In the genomic region with DNA sequence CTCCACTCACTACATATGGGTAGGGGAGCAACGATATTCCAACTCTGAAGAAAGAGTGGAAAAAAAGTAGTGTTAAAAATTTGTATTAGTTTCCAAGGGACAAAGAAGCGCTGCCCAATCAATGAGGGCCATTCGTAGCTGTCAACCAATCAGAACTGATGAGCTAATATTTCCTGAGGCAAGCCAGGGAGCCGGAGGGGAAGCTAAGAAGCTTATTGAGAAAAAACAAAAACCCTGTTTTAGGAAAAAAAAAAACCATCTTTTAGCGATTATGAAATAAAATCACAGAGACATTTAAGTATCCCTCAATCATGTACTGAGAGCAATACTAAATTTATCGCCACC, we compare ENCODE assay signal across 1 cellular context.
A peak's percentile ranks its signal among the peaks of the same experiment; 100 is the strongest.
TF ChIP-seq lines count a peak whose summit lies in the region.

No MANE protein-coding gene starts in this region.

TF ChIP-seq in K562, 482 proteins besides CTCF, POLR2A, EP300 and RAD21 (continued from another document):
- TF ChIP-seq PRDM10 (IDR thresholded peaks at IDR 0.05; ENCODE audit: partially characterized antibody) (peak; percentile 11), TOE1 (IDR thresholded peaks at IDR 0.05; ENCODE audit: borderline replicate concordance) (no peak), TOE1 (CRISPR knock-in tag; IDR thresholded peaks at IDR 0.05; ENCODE audit: borderline replicate concordance, low read depth) (no peak), ASH1L (IDR thresholded peaks at IDR 0.05; ENCODE audit: borderline replicate concordance, low read depth, partially characterized antibody) (peak; percentile 44), NFYB (IDR thresholded peaks at IDR 0.05; ENCODE audit: extremely low read depth, insufficient read length) (peak; percentile 44), FOS (IDR thresholded peaks at IDR 0.05; ENCODE audit: extremely low read depth, insufficient read length) (peak; percentile 70), ZFP36 (IDR thresholded peaks at IDR 0.05; ENCODE audit: low read depth, low read length, partially characterized antibody) (peak; percentile 51), RBM25 (IDR thresholded peaks at IDR 0.05; ENCODE audit: low read depth, low read length, severe bottlenecking) (peak; percentile 75), SIN3B (IDR thresholded peaks at IDR 0.05; ENCODE audit: low read depth) (no peak), TEAD4 (IDR thresholded peaks at IDR 0.05; ENCODE audit: low read length) (no peak), TEAD4 (CRISPR knock-in tag; IDR thresholded peaks at IDR 0.05; ENCODE audit: borderline replicate concordance) (no peak), HDAC1 (IDR thresholded peaks at IDR 0.05) (no peak)
